1 cellular context compared by ENCODE assay signal in the genomic region with DNA sequence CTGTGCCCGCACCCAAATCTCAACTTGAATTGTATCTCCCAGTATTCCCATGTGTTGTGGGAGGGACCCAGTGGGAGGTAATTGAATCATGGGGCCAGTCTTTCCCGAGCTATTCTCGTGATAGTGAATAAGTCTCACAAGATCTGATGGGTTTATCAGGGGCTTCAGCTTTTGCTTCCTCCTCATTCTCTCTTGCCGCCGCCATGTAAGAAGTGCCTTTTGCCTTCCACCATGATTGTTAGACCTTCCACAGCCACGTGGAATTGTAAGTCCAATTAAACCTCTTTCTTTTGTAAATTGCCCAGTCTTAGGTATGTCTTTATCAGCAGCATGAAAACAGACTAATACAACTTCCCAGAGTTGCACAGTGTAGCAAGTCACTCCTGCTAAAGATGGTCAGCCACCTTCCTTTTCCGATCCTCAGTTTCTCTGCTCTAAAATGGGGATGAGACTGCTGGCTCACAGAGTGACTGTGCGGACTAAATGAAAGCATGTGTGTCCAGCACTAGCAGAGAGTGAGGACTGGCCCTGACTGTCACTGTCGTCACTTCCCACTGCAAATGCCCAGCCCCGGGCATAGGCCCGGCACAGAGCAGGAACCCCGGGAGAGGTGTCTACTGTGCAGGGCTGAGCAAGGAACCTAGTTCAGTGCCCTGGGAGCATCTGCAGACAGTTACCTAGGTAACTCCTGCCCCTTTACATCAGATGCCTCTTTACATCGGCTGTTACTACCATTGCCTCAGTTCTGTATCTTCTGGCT.
TF ChIP-seq lines count a peak whose summit lies in the region.

No MANE protein-coding gene starts in this region.

TF ChIP-seq in IMR-90, 13 proteins besides CTCF, POLR2A, EP300 and RAD21 (continued from another document):
- no peak for TF ChIP-seq CEBPB (IDR thresholded peaks at IDR 0.05; ENCODE audit: low read depth, low read length)
- TF ChIP-seq RCOR1 (IDR thresholded peaks at IDR 0.05; ENCODE audit: insufficient replicate concordance, low read length), result no peak
- no peak for TF ChIP-seq CHD1 (IDR thresholded peaks at IDR 0.05; ENCODE audit: low read depth, low read length)
- TF ChIP-seq, protein P1, sequence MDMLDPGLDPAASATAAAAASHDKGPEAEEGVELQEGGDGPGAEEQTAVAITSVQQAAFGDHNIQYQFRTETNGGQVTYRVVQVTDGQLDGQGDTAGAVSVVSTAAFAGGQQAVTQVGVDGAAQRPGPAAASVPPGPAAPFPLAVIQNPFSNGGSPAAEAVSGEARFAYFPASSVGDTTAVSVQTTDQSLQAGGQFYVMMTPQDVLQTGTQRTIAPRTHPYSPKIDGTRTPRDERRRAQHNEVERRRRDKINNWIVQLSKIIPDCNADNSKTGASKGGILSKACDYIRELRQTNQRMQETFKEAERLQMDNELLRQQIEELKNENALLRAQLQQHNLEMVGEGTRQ (IDR thresholded peaks at IDR 0.05; ENCODE audit: low read depth, low read length), result no peak
- no peak for TF ChIP-seq FOS (IDR thresholded peaks at IDR 0.05; ENCODE audit: low read depth, low read length)
- TF ChIP-seq RFX5 (IDR thresholded peaks at IDR 0.05; ENCODE audit: low read depth, low read length), result no peak
- TF ChIP-seq NFE2L2 (IDR thresholded peaks at IDR 0.05; ENCODE audit: low read depth, low read length), result no peak
- no peak for TF ChIP-seq BHLHE40 (IDR thresholded peaks at IDR 0.05; ENCODE audit: low read depth, low read length)
- TF ChIP-seq, protein P2, sequence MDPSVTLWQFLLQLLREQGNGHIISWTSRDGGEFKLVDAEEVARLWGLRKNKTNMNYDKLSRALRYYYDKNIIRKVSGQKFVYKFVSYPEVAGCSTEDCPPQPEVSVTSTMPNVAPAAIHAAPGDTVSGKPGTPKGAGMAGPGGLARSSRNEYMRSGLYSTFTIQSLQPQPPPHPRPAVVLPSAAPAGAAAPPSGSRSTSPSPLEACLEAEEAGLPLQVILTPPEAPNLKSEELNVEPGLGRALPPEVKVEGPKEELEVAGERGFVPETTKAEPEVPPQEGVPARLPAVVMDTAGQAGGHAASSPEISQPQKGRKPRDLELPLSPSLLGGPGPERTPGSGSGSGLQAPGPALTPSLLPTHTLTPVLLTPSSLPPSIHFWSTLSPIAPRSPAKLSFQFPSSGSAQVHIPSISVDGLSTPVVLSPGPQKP (IDR thresholded peaks at IDR 0.05; ENCODE audit: borderline replicate concordance, low read depth, low read length), result no peak
- TF ChIP-seq MXI1 (IDR thresholded peaks at IDR 0.05; ENCODE audit: borderline replicate concordance, low read depth, low read length), result no peak
- TF ChIP-seq MAZ (IDR thresholded peaks at IDR 0.05; ENCODE audit: borderline replicate concordance, low read depth, low read length), result no peak
- no peak for TF ChIP-seq SMC3 (IDR thresholded peaks at IDR 0.05; ENCODE audit: low read depth, low read length)
